29 cellular contexts compared by ENCODE assay signal in the genomic region with DNA sequence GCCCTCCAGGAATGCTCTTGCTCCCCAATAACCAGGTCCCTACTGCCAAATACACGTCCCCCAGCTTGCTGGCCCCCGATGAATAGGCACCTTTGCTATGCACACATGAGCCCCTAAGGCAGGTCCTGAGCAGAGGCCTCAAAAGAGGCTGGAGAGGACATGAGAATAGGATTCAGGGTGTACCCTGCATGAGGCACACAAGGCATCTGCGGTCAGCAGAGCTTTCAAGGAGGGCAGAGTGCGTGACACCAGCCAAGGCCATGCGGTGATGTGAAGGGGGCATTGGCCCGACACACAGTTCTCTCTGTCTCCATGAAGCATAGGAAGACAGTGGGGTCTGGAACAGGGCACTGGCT. TPM values are rescaled to one million over a fixed set of nuclear protein-coding genes. Genes with fewer than 3 reads are reported as not detected.
"Had no signal": no experiment of that assay in that cellular context is flagged by ENCODE, and none has a peak within 500 bp of the region (broad histone marks: within the 10 kb centered on the region; RNA-seq: fewer than 3 reads in every experiment).

No MANE protein-coding gene starts in this region.

- H3K27me3 ChIP-seq: body of pancreas had no signal

- ATAC-seq: activated CD4-positive, alpha-beta T cell treated with anti-CD3 and anti-CD28 coated beads for 36 hours; activated CD4-positive, CD25-positive, alpha-beta regulatory T cell treated with anti-CD3 and anti-CD28 coated beads, Interleukin-2, amount 50 U/mL, for 24 hours; activated CD8-positive, alpha-beta T cell treated with anti-CD3 and anti-CD28 coated beads, Interleukin-2, amount 10 ng/mL, durations not matched to agents 7 days and 5 days; body of pancreas had no signal

- H3K4me2 ChIP-seq: PC-9 had no signal

- H3K9me3 ChIP-seq: body of pancreas, breast epithelium had no signal

- H2AFZ ChIP-seq: PC-9 had no signal

- H3K36me3 ChIP-seq: breast epithelium had no signal

- H3K4me1 ChIP-seq: body of pancreas, breast epithelium had no signal

- FAIRE-seq: astrocyte, RCC 7860, TTC549 had no signal

- H3K27ac ChIP-seq: body of pancreas, breast epithelium, PC-9 had no signal

- H3K4me3 ChIP-seq: body of pancreas, breast epithelium, PC-9 had no signal

- DNase-seq: activated CD4-positive, alpha-beta T cell treated with anti-CD3 and anti-CD28 coated beads for 36 hours; activated CD4-positive, alpha-beta T cell treated with anti-CD3 and anti-CD28 coated beads, Interleukin-2, amount 10 ng/mL, durations not matched to agents 7 days and 5 days; activated CD4-positive, alpha-beta T cell treated with anti-CD3 and anti-CD28 coated beads, Interleukin-2, amount 50 U/mL, for 48 hours; activated CD8-positive, alpha-beta T cell treated with anti-CD3 and anti-CD28 coated beads, Interleukin-2, amount 10 ng/mL, durations not matched to agents 7 days and 5 days; activated gamma-delta T cell; activated naive CD4-positive, alpha-beta T cell treated with Interleukin-2 at 50 U/mL for 16 hours; activated naive CD8-positive, alpha-beta T cell treated with anti-CD3 and anti-CD28 coated beads, Interleukin-2, amount 10 ng/mL, durations not matched to agents 7 days and 5 days; activated T-cell treated with anti-CD3 and anti-CD28 coated beads, Interleukin-2, amount 50 U/mL, for 24 hours; amygdala; body of pancreas; KBM-7; NCI-H1048; NCI-H1105 treated with DMSO at 0.1 percent for 48 hours; NCI-H1694; NCI-H1930; NCI-H2081 treated with DMSO at 0.1 percent for 48 hours; NCI-H226; NCI-H446 treated with DMSO at 0.1 percent for 48 hours; NCI-H524; PC-9; Right ventricle myocardium superior; SW 1271; T1000 had no signal

RNA-seq across cellular contexts. Expression of a gene that starts 6.9 kb away (rescaled TPM):
- total RNA-seq: activated CD4-positive, alpha-beta T cell treated with anti-CD3 and anti-CD28 coated beads, Interleukin-2, amount 10 ng/mL, durations not matched to agents 7 days and 5 days; activated CD8-positive, alpha-beta T cell treated with anti-CD3 and anti-CD28 coated beads, Interleukin-2, amount 10 ng/mL, durations not matched to agents 7 days and 5 days; activated naive CD8-positive, alpha-beta T cell treated with anti-CD3 and anti-CD28 coated beads, Interleukin-2, amount 10 ng/mL, durations not matched to agents 7 days and 5 days; T-helper 2 cell treated with Interferon-gamma antibody and Interleukin-4, amounts not matched to agents 100 ng/mL and 5 ng/mL, for 36 hours had no signal

RNA-seq across cellular contexts. Expression of a gene that starts 7.9 kb away (rescaled TPM):
- total RNA-seq: activated CD4-positive, alpha-beta T cell treated with anti-CD3 and anti-CD28 coated beads, Interleukin-2, amount 10 ng/mL, durations not matched to agents 7 days and 5 days; Right ventricle myocardium superior had no signal
